In genomic region chr7:9488555-9488954, GRCh38 we compare ENCODE assay signal across 1 cellular context.
TF ChIP-seq lines count a peak whose summit lies in the region.

No MANE protein-coding gene starts in this region.

TF ChIP-seq in K562, 482 proteins besides CTCF, POLR2A, EP300 and RAD21 (continued from another document):
- no peak for TF ChIP-seq NFIC (IDR thresholded peaks at IDR 0.05)
- TF ChIP-seq GMEB1 (CRISPR knock-in tag; IDR thresholded peaks at IDR 0.05) = no peak
- TF ChIP-seq ZNF143 (CRISPR knock-in tag; IDR thresholded peaks at IDR 0.05) = no peak
- no peak for TF ChIP-seq STAG1 (CRISPR knock-in tag; IDR thresholded peaks at IDR 0.05; ENCODE audit: borderline replicate concordance)
- TF ChIP-seq JUNB (CRISPR knock-in tag; conservative IDR thresholded peaks at IDR 0.05) = peak; percentile 70
- TF ChIP-seq SMARCA5 (IDR thresholded peaks at IDR 0.05) = no peak
- no peak for TF ChIP-seq NCOA6 (IDR thresholded peaks at IDR 0.05)
- no peak; the same call in 1 of the 2 replicates for TF ChIP-seq JUND (IDR thresholded peaks at IDR 0.05; ENCODE audit: borderline replicate concordance, low read depth, low read length)
- TF ChIP-seq JUND (tag; IDR thresholded peaks at IDR 0.05; ENCODE audit: borderline replicate concordance, low read depth, low read length) = peak; percentile 78
- peak; percentile 68 for TF ChIP-seq FOSL1 (tag; conservative IDR thresholded peaks at IDR 0.05)
